1 cellular context compared by ENCODE assay signal in the genomic region with DNA sequence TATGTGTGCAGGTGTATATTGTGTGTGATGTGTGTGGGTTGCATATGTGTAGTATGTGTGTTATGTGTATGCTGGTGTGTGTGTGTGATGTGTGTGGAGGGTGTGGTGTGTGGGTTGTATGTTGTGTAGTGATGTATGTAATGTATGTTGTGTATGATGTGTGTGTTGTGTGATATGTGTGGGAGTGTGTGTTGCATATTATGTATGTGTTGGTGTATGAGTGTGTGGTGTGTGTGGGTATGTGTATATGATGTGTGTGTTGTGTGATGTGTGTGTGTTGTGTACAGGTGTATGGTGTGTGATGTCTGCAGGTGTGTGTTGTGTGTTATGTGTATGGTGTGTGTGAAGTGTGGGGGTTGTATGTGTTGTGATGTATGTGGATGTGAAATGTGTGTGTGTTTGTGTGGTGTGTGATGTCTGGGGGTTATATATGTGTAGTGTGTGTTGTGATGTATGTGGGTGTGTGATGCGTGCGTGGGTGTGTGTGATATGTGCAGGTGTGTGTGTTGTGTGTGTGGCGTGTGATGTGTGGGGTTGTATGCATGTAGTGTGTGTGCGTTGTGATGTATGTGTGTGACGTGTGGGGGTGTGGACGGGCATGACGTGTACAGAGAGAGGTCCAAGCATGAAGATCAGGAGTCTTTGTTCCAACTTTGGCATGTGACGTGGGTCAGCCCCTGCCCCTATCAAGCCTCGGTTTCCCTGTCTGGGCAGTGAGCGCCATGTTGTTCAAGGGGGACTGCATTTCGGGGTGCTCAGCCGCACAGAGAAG.
TF ChIP-seq lines count a peak whose summit lies in the region.

No MANE protein-coding gene starts in this region.

TF ChIP-seq in K562, 482 proteins besides CTCF, POLR2A, EP300 and RAD21 (continued from another document and continues in another):
- TF ChIP-seq, protein P1, sequence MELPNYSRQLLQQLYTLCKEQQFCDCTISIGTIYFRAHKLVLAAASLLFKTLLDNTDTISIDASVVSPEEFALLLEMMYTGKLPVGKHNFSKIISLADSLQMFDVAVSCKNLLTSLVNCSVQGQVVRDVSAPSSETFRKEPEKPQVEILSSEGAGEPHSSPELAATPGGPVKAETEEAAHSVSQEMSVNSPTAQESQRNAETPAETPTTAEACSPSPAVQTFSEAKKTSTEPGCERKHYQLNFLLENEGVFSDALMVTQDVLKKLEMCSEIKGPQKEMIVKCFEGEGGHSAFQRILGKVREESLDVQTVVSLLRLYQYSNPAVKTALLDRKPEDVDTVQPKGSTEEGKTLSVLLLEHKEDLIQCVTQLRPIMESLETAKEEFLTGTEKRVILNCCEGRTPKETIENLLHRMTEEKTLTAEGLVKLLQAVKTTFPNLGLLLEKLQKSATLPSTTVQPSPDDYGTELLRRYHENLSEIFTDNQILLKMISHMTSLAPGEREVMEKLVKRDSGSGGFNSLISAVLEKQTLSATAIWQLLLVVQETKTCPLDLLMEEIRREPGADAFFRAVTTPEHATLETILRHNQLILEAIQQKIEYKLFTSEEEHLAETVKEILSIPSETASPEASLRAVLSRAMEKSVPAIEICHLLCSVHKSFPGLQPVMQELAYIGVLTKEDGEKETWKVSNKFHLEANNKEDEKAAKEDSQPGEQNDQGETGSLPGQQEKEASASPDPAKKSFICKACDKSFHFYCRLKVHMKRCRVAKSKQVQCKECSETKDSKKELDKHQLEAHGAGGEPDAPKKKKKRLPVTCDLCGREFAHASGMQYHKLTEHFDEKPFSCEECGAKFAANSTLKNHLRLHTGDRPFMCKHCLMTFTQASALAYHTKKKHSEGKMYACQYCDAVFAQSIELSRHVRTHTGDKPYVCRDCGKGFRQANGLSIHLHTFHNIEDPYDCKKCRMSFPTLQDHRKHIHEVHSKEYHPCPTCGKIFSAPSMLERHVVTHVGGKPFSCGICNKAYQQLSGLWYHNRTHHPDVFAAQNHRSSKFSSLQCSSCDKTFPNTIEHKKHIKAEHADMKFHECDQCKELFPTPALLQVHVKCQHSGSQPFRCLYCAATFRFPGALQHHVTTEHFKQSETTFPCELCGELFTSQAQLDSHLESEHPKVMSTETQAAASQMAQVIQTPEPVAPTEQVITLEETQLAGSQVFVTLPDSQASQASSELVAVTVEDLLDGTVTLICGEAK (IDR thresholded peaks at IDR 0.05): no peak
- TF ChIP-seq, protein P1 (CRISPR knock-in tag; IDR thresholded peaks at IDR 0.05): no peak
- TF ChIP-seq EWSR1 (IDR thresholded peaks at IDR 0.05; ENCODE audit: borderline replicate concordance, low read depth, partially characterized antibody): no peak
- TF ChIP-seq TCF7 (IDR thresholded peaks at IDR 0.05; ENCODE audit: borderline replicate concordance): no peak
- no peak for TF ChIP-seq CBFA2T3 (IDR thresholded peaks at IDR 0.05)
- TF ChIP-seq PHF8 (IDR thresholded peaks at IDR 0.05; ENCODE audit: borderline replicate concordance, low read length): no peak; the same call in 1 of the 2 replicates
- no peak for TF ChIP-seq RFX5 (IDR thresholded peaks at IDR 0.05; ENCODE audit: low read depth, low read length)
- TF ChIP-seq DPF2 (IDR thresholded peaks at IDR 0.05): no peak
- no peak for TF ChIP-seq NELFE (IDR thresholded peaks at IDR 0.05; ENCODE audit: insufficient read depth, insufficient read length)
- no peak for TF ChIP-seq SAFB2 (IDR thresholded peaks at IDR 0.05; ENCODE audit: borderline replicate concordance, low read depth, low read length, severe bottlenecking)
- no peak for TF ChIP-seq ZNF175 (CRISPR knock-in tag; IDR thresholded peaks at IDR 0.05; ENCODE audit: low read depth)
- TF ChIP-seq ZNF436 (CRISPR knock-in tag; IDR thresholded peaks at IDR 0.05): no peak
- TF ChIP-seq RBBP5 (IDR thresholded peaks at IDR 0.05; ENCODE audit: borderline replicate concordance, insufficient read depth, low read length, poor library complexity, severe bottlenecking): no peak
- TF ChIP-seq, protein P2, sequence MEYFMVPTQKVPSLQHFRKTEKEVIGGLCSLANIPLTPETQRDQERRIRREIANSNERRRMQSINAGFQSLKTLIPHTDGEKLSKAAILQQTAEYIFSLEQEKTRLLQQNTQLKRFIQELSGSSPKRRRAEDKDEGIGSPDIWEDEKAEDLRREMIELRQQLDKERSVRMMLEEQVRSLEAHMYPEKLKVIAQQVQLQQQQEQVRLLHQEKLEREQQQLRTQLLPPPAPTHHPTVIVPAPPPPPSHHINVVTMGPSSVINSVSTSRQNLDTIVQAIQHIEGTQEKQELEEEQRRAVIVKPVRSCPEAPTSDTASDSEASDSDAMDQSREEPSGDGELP (CRISPR knock-in tag; IDR thresholded peaks at IDR 0.05; ENCODE audit: borderline replicate concordance): no peak
- 0 out of 2 replicates have a peak, but pooled peaks have one; percentile 4 for TF ChIP-seq OTX1 (CRISPR knock-in tag; IDR thresholded peaks at IDR 0.05)
- TF ChIP-seq, protein P3, sequence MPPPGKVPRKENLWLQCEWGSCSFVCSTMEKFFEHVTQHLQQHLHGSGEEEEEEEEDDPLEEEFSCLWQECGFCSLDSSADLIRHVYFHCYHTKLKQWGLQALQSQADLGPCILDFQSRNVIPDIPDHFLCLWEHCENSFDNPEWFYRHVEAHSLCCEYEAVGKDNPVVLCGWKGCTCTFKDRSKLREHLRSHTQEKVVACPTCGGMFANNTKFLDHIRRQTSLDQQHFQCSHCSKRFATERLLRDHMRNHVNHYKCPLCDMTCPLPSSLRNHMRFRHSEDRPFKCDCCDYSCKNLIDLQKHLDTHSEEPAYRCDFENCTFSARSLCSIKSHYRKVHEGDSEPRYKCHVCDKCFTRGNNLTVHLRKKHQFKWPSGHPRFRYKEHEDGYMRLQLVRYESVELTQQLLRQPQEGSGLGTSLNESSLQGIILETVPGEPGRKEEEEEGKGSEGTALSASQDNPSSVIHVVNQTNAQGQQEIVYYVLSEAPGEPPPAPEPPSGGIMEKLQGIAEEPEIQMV (tag; conservative IDR thresholded peaks at IDR 0.05; ENCODE audit: low read depth): no peak
- no peak for TF ChIP-seq ZNF23 (CRISPR knock-in tag; IDR thresholded peaks at IDR 0.05)
- TF ChIP-seq, protein P4, sequence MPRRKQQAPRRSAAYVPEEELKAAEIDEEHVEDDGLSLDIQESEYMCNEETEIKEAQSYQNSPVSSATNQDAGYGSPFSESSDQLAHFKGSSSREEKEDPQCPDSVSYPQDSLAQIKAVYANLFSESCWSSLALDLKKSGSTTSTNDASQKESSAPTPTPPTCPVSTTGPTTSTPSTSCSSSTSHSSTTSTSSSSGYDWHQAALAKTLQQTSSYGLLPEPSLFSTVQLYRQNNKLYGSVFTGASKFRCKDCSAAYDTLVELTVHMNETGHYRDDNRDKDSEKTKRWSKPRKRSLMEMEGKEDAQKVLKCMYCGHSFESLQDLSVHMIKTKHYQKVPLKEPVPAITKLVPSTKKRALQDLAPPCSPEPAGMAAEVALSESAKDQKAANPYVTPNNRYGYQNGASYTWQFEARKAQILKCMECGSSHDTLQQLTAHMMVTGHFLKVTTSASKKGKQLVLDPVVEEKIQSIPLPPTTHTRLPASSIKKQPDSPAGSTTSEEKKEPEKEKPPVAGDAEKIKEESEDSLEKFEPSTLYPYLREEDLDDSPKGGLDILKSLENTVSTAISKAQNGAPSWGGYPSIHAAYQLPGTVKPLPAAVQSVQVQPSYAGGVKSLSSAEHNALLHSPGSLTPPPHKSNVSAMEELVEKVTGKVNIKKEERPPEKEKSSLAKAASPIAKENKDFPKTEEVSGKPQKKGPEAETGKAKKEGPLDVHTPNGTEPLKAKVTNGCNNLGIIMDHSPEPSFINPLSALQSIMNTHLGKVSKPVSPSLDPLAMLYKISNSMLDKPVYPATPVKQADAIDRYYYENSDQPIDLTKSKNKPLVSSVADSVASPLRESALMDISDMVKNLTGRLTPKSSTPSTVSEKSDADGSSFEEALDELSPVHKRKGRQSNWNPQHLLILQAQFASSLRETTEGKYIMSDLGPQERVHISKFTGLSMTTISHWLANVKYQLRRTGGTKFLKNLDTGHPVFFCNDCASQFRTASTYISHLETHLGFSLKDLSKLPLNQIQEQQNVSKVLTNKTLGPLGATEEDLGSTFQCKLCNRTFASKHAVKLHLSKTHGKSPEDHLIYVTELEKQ (CRISPR knock-in tag; IDR thresholded peaks at IDR 0.05): no peak
- TF ChIP-seq SP2 (IDR thresholded peaks at IDR 0.05; ENCODE audit: extremely low read depth, low read depth, low read length, poor library complexity, severe bottlenecking): no peak
- no peak for TF ChIP-seq FOXA1 (IDR thresholded peaks at IDR 0.05; ENCODE audit: borderline replicate concordance)
- TF ChIP-seq ZNF121 (CRISPR knock-in tag; conservative IDR thresholded peaks at IDR 0.05): no peak
- TF ChIP-seq BRCA1 (IDR thresholded peaks at IDR 0.05): no peak
- TF ChIP-seq BRCA1 (CRISPR knock-in tag; IDR thresholded peaks at IDR 0.05): no peak
- no peak for TF ChIP-seq HMG20B (CRISPR knock-in tag; IDR thresholded peaks at IDR 0.05)
- no peak for TF ChIP-seq E2F6 (IDR thresholded peaks at IDR 0.05; ENCODE audit: borderline replicate concordance in 1 of 2, extremely low read depth in 1 of 2, insufficient read depth in 1 of 2, insufficient read length in 1 of 2, low read depth in 1 of 2, low read length in 1 of 2, poor library complexity in 1 of 2, severe bottlenecking in 1 of 2)
- TF ChIP-seq ASH1L (IDR thresholded peaks at IDR 0.05; ENCODE audit: borderline replicate concordance, low read depth, partially characterized antibody): no peak
- no peak for TF ChIP-seq SAFB (IDR thresholded peaks at IDR 0.05; ENCODE audit: borderline replicate concordance, low read depth, low read length)
- no peak for TF ChIP-seq SMC3 (conservative IDR thresholded peaks at IDR 0.05; ENCODE audit: insufficient read depth, low read depth, low read length)
- TF ChIP-seq SMARCA4 (IDR thresholded peaks at IDR 0.05): no peak
- TF ChIP-seq NR0B1 (IDR thresholded peaks at IDR 0.05; ENCODE audit: partially characterized antibody): no peak
- TF ChIP-seq ZNF644 (tag; IDR thresholded peaks at IDR 0.05; ENCODE audit: low read depth): no peak
- TF ChIP-seq ZNF445 (CRISPR knock-in tag; IDR thresholded peaks at IDR 0.05; ENCODE audit: low read depth): no peak
- TF ChIP-seq MTA3 (IDR thresholded peaks at IDR 0.05; ENCODE audit: borderline replicate concordance): no peak
- no peak for TF ChIP-seq HOMEZ (CRISPR knock-in tag; IDR thresholded peaks at IDR 0.05)
- TF ChIP-seq ZNF253 (CRISPR knock-in tag; conservative IDR thresholded peaks at IDR 0.05): no peak
- no peak; the same call in 1 of the 2 replicates for TF ChIP-seq MCM3 (IDR thresholded peaks at IDR 0.05)
- no peak for TF ChIP-seq NCOR1 (IDR thresholded peaks at IDR 0.05)
- TF ChIP-seq SPI1 (IDR thresholded peaks at IDR 0.05; ENCODE audit: borderline replicate concordance, low read depth, low read length): no peak
- no peak for TF ChIP-seq BDP1 (IDR thresholded peaks at IDR 0.05; ENCODE audit: insufficient read depth, insufficient read length)
- TF ChIP-seq CBX3 (IDR thresholded peaks at IDR 0.05; ENCODE audit: borderline replicate concordance in 1 of 2, low read length in 2 of 2): 0 out of 3 replicates have a peak, but pooled peaks of 1 of the 2 experiments have one; percentile 20
- TF ChIP-seq XRCC3 (IDR thresholded peaks at IDR 0.05): no peak
